In genomic region chrX:154485150-154486051, GRCh38 we compare ENCODE assay signal across 8 cellular contexts. TPM values are rescaled to one million over a fixed set of nuclear protein-coding genes. Genes with fewer than 3 reads are reported as not detected.
DNase-seq lines count a peak whose midpoint lies in the region; ATAC-seq and TF ChIP-seq lines count a peak whose summit lies in the region.

No MANE protein-coding gene starts in this region.

- H3K4me3 ChIP-seq in iPS-11a (ENCODE audit: low read depth, low read length) (peak overlapping the region; percentile 57), stomach (peak overlapping the region; percentile 63 to 68 (median 66))

- peaks cover 10% of the 10 kb centered on the region for H3K36me3 Mint-ChIP-seq in activated B cell treated with CpG ODN at 0.5 μM for 24 hours (ENCODE audit: low read depth)

- intact Hi-C loops in activated B cell treated with CpG ODN at 0.5 μM for 24 hours (cut with micrococcal nuclease) (loop anchor here (1.0 kb wide), 1 partner anchor 31 kb away; the partner anchor contains the start of gene FAM3A), stomach (cut with DNase I; ENCODE audit: low total_unique reads) (no loop called here)

- POLR2A ChIA-PET in activated B cell treated with CpG ODN at 0.5 μM for 24 hours (lab: Charles Lee) = interaction anchor here (1.3 to 3.4 kb wide), 3 partner anchors 28 to 87 kb away, joined by 3 to 26 read pairs (median 8); partner anchors contain the start of gene RPL10

- no peak for TF ChIP-seq CTCF in activated B cell treated with CpG ODN at 0.5 μM for 24 hours (IDR thresholded peaks at IDR 0.05)
- TF ChIP-seq CTCF in stomach (IDR thresholded peaks at IDR 0.05) = no peak
- TF ChIP-seq CTCF in GM20000 (IDR thresholded peaks at IDR 0.05; ENCODE audit: extremely low read depth, missing control alignments) = no peak

- peaks cover 22% of the 10 kb centered on the region for H3K4me1 Mint-ChIP-seq in activated B cell treated with CpG ODN at 0.5 μM for 24 hours

- peaks cover 0 to 51% (median 35%) of the 10 kb centered on the region in 4 donors for H3K4me1 ChIP-seq in stomach

- peak overlapping the region; percentile 73 for H3K4me3 Mint-ChIP-seq in activated B cell treated with CpG ODN at 0.5 μM for 24 hours

- TF ChIP-seq POLR2A in stomach (IDR thresholded peaks at IDR 0.05) = no peak

- ATAC-seq in activated B cell treated with CpG ODN at 0.5 μM for 24 hours (ENCODE audit: low read depth) = no peak
- no peak for ATAC-seq in GM21619 (IDR thresholded peaks at IDR 0.05; ENCODE audit: unreplicated experiment)
- no peak for ATAC-seq in GM19023 (IDR thresholded peaks at IDR 0.05; ENCODE audit: unreplicated experiment)

- H3K9me3 Mint-ChIP-seq in activated B cell treated with CpG ODN at 0.5 μM for 24 hours = no peaks in the 10 kb centered on the region

- peak; percentile 48 for DNase-seq in NCI-H2227 (lab: John Stamatoyannopoulos, UW; ENCODE audit: unreplicated experiment)
- DNase-seq in NCI-H2227 treated with DMSO at 0.1 percent for 48 hours (lab: John Stamatoyannopoulos, UW) = no peak
- DNase-seq in activated B cell treated with CpG ODN at 0.5 μM for 24 hours = no peak
- no peak for DNase-seq in stomach
- DNase-seq in GM20000 (ENCODE audit: low spot score) = no peak

- no peaks in the 10 kb centered on the region for H3K27me3 ChIP-seq in stomach

- no peak overlapping the region for H3K27ac Mint-ChIP-seq in activated B cell treated with CpG ODN at 0.5 μM for 24 hours

- no peak for TF ChIP-seq EP300 in stomach (IDR thresholded peaks at IDR 0.05)

- CTCF ChIA-PET in activated B cell treated with CpG ODN at 0.5 μM for 24 hours (lab: Charles Lee) = interaction anchor here (1.0 kb wide), 1 partner anchor 112 kb away, joined by 4 read pairs; no protein-coding TSS in a partner anchor

- H3K27me3 Mint-ChIP-seq in activated B cell treated with CpG ODN at 0.5 μM for 24 hours = no peaks in the 10 kb centered on the region

- WGBS in stomach, 5 donors = 20 to 71% (median 52%) methylated on average over 5 to 35 of the region's 35 CpGs

- no peaks in the 10 kb centered on the region for H3K9me3 ChIP-seq in stomach

- peak overlapping the region; percentile 81 to 91 (median 84) for H3K27ac ChIP-seq in stomach

- H3K36me3 ChIP-seq in stomach = peaks cover 0 to 31% (median 23%) of the 10 kb centered on the region in 4 donors

RNA-seq across cellular contexts. Expression of gene UBL4A, which starts 1.0 kb away (rescaled TPM):
- total RNA-seq in activated B cell treated with CpG ODN at 0.5 μM for 24 hours = 20.4 and 20.9 TPM in 2 replicates
- total RNA-seq in stomach = 10 to 100 TPM in 4 of 5 donors, 1 to 10 TPM in 1; 8.0 to 50.1 (median 19.8) TPM
- 10 to 100 TPM; 22.5 to 34.4 (median 32.1) TPM for polyA plus RNA-seq in stomach

RNA-seq across cellular contexts. Expression of gene SLC10A3, which starts 5.0 kb away (rescaled TPM):
- 13.4 and 17.1 TPM in 2 replicates for total RNA-seq in activated B cell treated with CpG ODN at 0.5 μM for 24 hours
- total RNA-seq in stomach = 100 to 1,000 TPM in 1 of 5 donors, 10 to 100 TPM in 2, 1 to 10 TPM in 2; 4.9 to 175 (median 13.2) TPM
- polyA plus RNA-seq in stomach = 10 to 100 TPM in 2 of 3 donors, 1 to 10 TPM in 1; 9.5 to 16.7 (median 12.5) TPM

RNA-seq across cellular contexts. Expression of gene LAGE3, which starts 6.3 kb away (rescaled TPM):
- 16.6 and 18.9 TPM in 2 replicates for total RNA-seq in activated B cell treated with CpG ODN at 0.5 μM for 24 hours
- total RNA-seq in stomach = 1 to 10 TPM in 4 of 5 donors, not detected in 1; 2.7 to 8.4 (median 5.0) TPM
- 10 to 100 TPM; 18.2 to 29.0 (median 22.6) TPM for polyA plus RNA-seq in stomach

RNA-seq across cellular contexts. Expression of gene PLXNA3, which starts 27.3 kb away (rescaled TPM):
- total RNA-seq in activated B cell treated with CpG ODN at 0.5 μM for 24 hours (58.9 and 69.5 TPM in 2 replicates), stomach (100 to 1,000 TPM in 2 of 5 donors, 10 to 100 TPM in 2, 1 to 10 TPM in 1; 9.9 to 296 (median 35.5) TPM)
- polyA plus RNA-seq in stomach = 1 to 10 TPM; 2.3 to 7.6 (median 6.0) TPM

RNA-seq across cellular contexts. Expression of gene FAM3A, which starts 30.6 kb away (rescaled TPM):
- total RNA-seq in activated B cell treated with CpG ODN at 0.5 μM for 24 hours (30.0 and 36.1 TPM in 2 replicates), stomach (10 to 100 TPM; 21.9 to 34.4 (median 24.1) TPM)
- polyA plus RNA-seq in stomach = 10 to 100 TPM; 36.3 to 61.7 (median 49.0) TPM
